10 cellular contexts compared by ENCODE assay signal in genomic region chr2:96146881-96147592, GRCh38. TPM values are rescaled to one million over a fixed set of nuclear protein-coding genes. Genes with fewer than 3 reads are reported as not detected.
DNase-seq lines count a peak whose midpoint lies in the region; ATAC-seq, FAIRE-seq and TF ChIP-seq lines count a peak whose summit lies in the region.
"Had no signal": no experiment of that assay in that cellular context is flagged by ENCODE, and none has a peak within 500 bp of the region (broad histone marks: within the 10 kb centered on the region; RNA-seq: fewer than 3 reads in every experiment).

No MANE protein-coding gene starts in this region.

- H3K27me3 ChIP-seq in keratinocyte (ENCODE audit: control insufficient read depth, extremely low read depth, insufficient read depth, low read length) (no peaks in the 10 kb centered on the region), upper lobe of right lung (peaks cover 4% of the 10 kb centered on the region)

- H3K4me3 Mint-ChIP-seq in activated naive CD4-positive, alpha-beta T cell treated with anti-CD3 and anti-CD28 coated beads, Interleukin-2, amount 10 ng/mL, durations not matched to agents 7 days and 5 days, result peak overlapping the region; percentile 67
- H3K4me3 Mint-ChIP-seq in T-helper 17 cell, result peak overlapping the region; percentile 91

- CTCF ChIA-PET in activated naive CD4-positive, alpha-beta T cell treated with anti-CD3 and anti-CD28 coated beads, Interleukin-2, amount 10 ng/mL, durations not matched to agents 7 days and 5 days (lab: Charles Lee), result interaction anchor here (1.0 to 18.7 kb wide), 6 partner anchors 8 to 154 kb away, joined by 3 to 507 read pairs (median 8); partner anchors contain the start of gene ASTL

- no peak for ATAC-seq in T-helper 17 cell
- ATAC-seq in upper lobe of right lung, result no peak

- H3K27me3 Mint-ChIP-seq in activated naive CD4-positive, alpha-beta T cell treated with anti-CD3 and anti-CD28 coated beads, Interleukin-2, amount 10 ng/mL, durations not matched to agents 7 days and 5 days, result no peaks in the 10 kb centered on the region
- no peaks in the 10 kb centered on the region for H3K27me3 Mint-ChIP-seq in T-helper 17 cell

- H3K27ac ChIP-seq in keratinocyte (ENCODE audit: control insufficient read depth, insufficient read depth, low read length), result peak overlapping the region; percentile 43
- peak overlapping the region; percentile 63 for H3K27ac ChIP-seq in upper lobe of right lung

- peak overlapping the region; percentile 70 for H2AFZ ChIP-seq in keratinocyte (ENCODE audit: control insufficient read depth, low read length)

- no peaks in the 10 kb centered on the region for H3K9me1 ChIP-seq in keratinocyte (ENCODE audit: control insufficient read depth, extremely low read depth, insufficient read depth, low read length)

- intact Hi-C loops in upper lobe of right lung (cut with DNase I), result no loop called here

- H3K9me3 ChIP-seq in T-helper 17 cell (ENCODE audit: control insufficient read depth, low read length, poor library complexity, severe bottlenecking), result peaks cover 4% of the 10 kb centered on the region
- no peaks in the 10 kb centered on the region for H3K9me3 ChIP-seq in keratinocyte (ENCODE audit: control insufficient read depth, low read depth, low read length)
- H3K9me3 ChIP-seq in upper lobe of right lung, result no peaks in the 10 kb centered on the region

- no peaks in the 10 kb centered on the region for H3K79me2 ChIP-seq in keratinocyte (ENCODE audit: control insufficient read depth, insufficient read depth, low read length)

- no peaks in the 10 kb centered on the region for H3K9me3 Mint-ChIP-seq in activated naive CD4-positive, alpha-beta T cell treated with anti-CD3 and anti-CD28 coated beads, Interleukin-2, amount 10 ng/mL, durations not matched to agents 7 days and 5 days

- H3K4me3 ChIP-seq in keratinocyte (ENCODE audit: control insufficient read depth in 2 of 3, extremely low read depth in 1 of 3, insufficient read depth in 2 of 3, low read depth in 1 of 3, low read length in 3 of 3) (no peak overlapping the region), upper lobe of right lung (no peak overlapping the region)

- dilution Hi-C loops in keratinocyte (cut with MboI; ENCODE audit: extremely low pct_ligation_motif_present, low sequenced_read_pairs), result no loop called here

- TF ChIP-seq CTCF in keratinocyte (optimal IDR thresholded peaks at IDR 0.05 in 1 of 3, IDR thresholded peaks at IDR 0.05 in 1 of 3, conservative IDR thresholded peaks at IDR 0.05 in 1 of 3; ENCODE audit: extremely low read depth in 1 of 3, insufficient read depth in 2 of 3, low read length in 3 of 3), result no peak
- TF ChIP-seq CTCF in upper lobe of right lung (IDR thresholded peaks at IDR 0.05), result no peak

- no peak for DNase-seq in activated naive CD4-positive, alpha-beta T cell treated with anti-CD3 and anti-CD28 coated beads, Interleukin-2, amount 10 ng/mL, durations not matched to agents 7 days and 5 days
- no peak for DNase-seq in activated naive CD4-positive, alpha-beta T cell treated with Interleukin-2 at 50 U/mL for 16 hours
- DNase-seq in T-helper 17 cell (peak in 2 of 3 donors; percentile 40 to 43), keratinocyte (ENCODE audit: low read depth, low spot score) (no peak), upper lobe of right lung (peak; percentile 56), NCI-H1417 treated with DMSO at 0.1 percent for 48 hours (lab: John Stamatoyannopoulos, UW) (no peak), NCI-H774 (lab: John Stamatoyannopoulos, UW) (no peak), DMS153 treated with DMSO at 0.1 percent for 48 hours (lab: John Stamatoyannopoulos, UW; ENCODE audit: unreplicated experiment) (no peak)

- H3K9ac ChIP-seq in keratinocyte (ENCODE audit: control insufficient read depth, extremely low read depth, insufficient read depth, low read length), result peak overlapping the region; percentile 37

- peaks cover 11% of the 10 kb centered on the region for H3K36me3 Mint-ChIP-seq in activated naive CD4-positive, alpha-beta T cell treated with anti-CD3 and anti-CD28 coated beads, Interleukin-2, amount 10 ng/mL, durations not matched to agents 7 days and 5 days
- no peaks in the 10 kb centered on the region for H3K36me3 Mint-ChIP-seq in T-helper 17 cell (ENCODE audit: low read depth)

- peaks cover 82% of the 10 kb centered on the region for H3K4me1 Mint-ChIP-seq in activated naive CD4-positive, alpha-beta T cell treated with anti-CD3 and anti-CD28 coated beads, Interleukin-2, amount 10 ng/mL, durations not matched to agents 7 days and 5 days
- H3K4me1 Mint-ChIP-seq in T-helper 17 cell, result peaks cover 52% of the 10 kb centered on the region

- H3K4me2 ChIP-seq in keratinocyte (ENCODE audit: control insufficient read depth, extremely low read depth, insufficient read depth, low read depth, low read length), result peak overlapping the region; percentile 47

- no peaks in the 10 kb centered on the region for H3K36me3 ChIP-seq in keratinocyte (ENCODE audit: control insufficient read depth in 2 of 2, extremely low read depth in 1 of 2, insufficient read depth in 2 of 2, low read length in 2 of 2)
- no peaks in the 10 kb centered on the region for H3K36me3 ChIP-seq in upper lobe of right lung

- peak overlapping the region; percentile 98 for H3K27ac Mint-ChIP-seq in activated naive CD4-positive, alpha-beta T cell treated with anti-CD3 and anti-CD28 coated beads, Interleukin-2, amount 10 ng/mL, durations not matched to agents 7 days and 5 days
- H3K27ac Mint-ChIP-seq in T-helper 17 cell, result peak overlapping the region; percentile 100

- no peaks in the 10 kb centered on the region for H4K20me1 ChIP-seq in keratinocyte (ENCODE audit: control insufficient read depth, extremely low read depth, insufficient read depth, low read length)

- H3K4me1 ChIP-seq in keratinocyte (ENCODE audit: control insufficient read depth, extremely low read depth, insufficient read depth, low read length) (peaks cover 37% of the 10 kb centered on the region), upper lobe of right lung (peaks cover 27% of the 10 kb centered on the region)

- no peak for FAIRE-seq in keratinocyte (lab: Jason Lieb, UNC)
- FAIRE-seq: islet of Langerhans had no signal

RNA-seq across cellular contexts. Expression of gene DUSP2, which starts 1.8 kb away (rescaled TPM):
- total RNA-seq in T-helper 17 cell (100 to 1,000 TPM; 240 to 319 TPM), upper lobe of right lung (4.4 TPM)
- polyA plus RNA-seq in keratinocyte, result 0.79 to 2.1 TPM (median 1.2 TPM) in 3 replicates
- 0.77 TPM for polyA plus RNA-seq in keratinocyte (2011; ENCODE audit: low read depth)
- 0.80 and 1.7 TPM in 2 replicates for polyA plus RNA-seq in keratinocyte (2011; cell fraction: cytosol; rRNA removed)
- polyA plus RNA-seq in keratinocyte (2011; cell fraction: nucleus; rRNA removed), result 1.2 and 2.3 TPM in 2 replicates
- polyA plus RNA-seq in keratinocyte (2012; ENCODE audit: low replicate concordance), result 1.1 and 4.7 TPM in 2 replicates
- 0.82 to 1.9 TPM (median 0.92 TPM) in 3 replicates for polyA minus RNA-seq in keratinocyte
- 3.8 TPM for polyA minus RNA-seq in keratinocyte (2011; cell fraction: cytosol; rRNA and poly(A)+ RNA removed)
- 1.4 and 2.8 TPM in 2 replicates for polyA minus RNA-seq in keratinocyte (2011; cell fraction: nucleus; rRNA and poly(A)+ RNA removed)

RNA-seq across cellular contexts. Expression of gene ASTL, which starts 8.7 kb away (rescaled TPM):
- 1 to 10 TPM; 4.2 to 7.9 TPM for total RNA-seq in T-helper 17 cell
- polyA plus RNA-seq in keratinocyte, result not detected in 3 replicates
- polyA plus RNA-seq in keratinocyte (2011; ENCODE audit: low read depth), result not detected
- polyA plus RNA-seq in keratinocyte (2011; cell fraction: cytosol; rRNA removed), result not detected in 2 replicates
- not detected in 2 replicates for polyA plus RNA-seq in keratinocyte (2011; cell fraction: nucleus; rRNA removed)
- 0.13 TPM in 1 of 2 replicates, not detected in the other for polyA plus RNA-seq in keratinocyte (2012; ENCODE audit: low replicate concordance)
- not detected in 3 replicates for polyA minus RNA-seq in keratinocyte
- not detected for polyA minus RNA-seq in keratinocyte (2011; cell fraction: cytosol; rRNA and poly(A)+ RNA removed)
- polyA minus RNA-seq in keratinocyte (2011; cell fraction: nucleus; rRNA and poly(A)+ RNA removed), result not detected in 2 replicates
- not detected for total RNA-seq in upper lobe of right lung
- total RNA-seq: NCI-H460 had no signal

RNA-seq across cellular contexts. Expression of gene ADRA2B, which starts 30.7 kb away (rescaled TPM):
- total RNA-seq in T-helper 17 cell (1 to 10 TPM in 1 of 2 donors, under 1 TPM in 1; 0.85 to 2.8 TPM), upper lobe of right lung (0.14 TPM)
- polyA plus RNA-seq in keratinocyte, result 0.02 TPM in 1 of 3 replicates, not detected in the others
- polyA plus RNA-seq in keratinocyte (2011; ENCODE audit: low read depth), result not detected
- polyA plus RNA-seq in keratinocyte (2011; cell fraction: cytosol; rRNA removed), result not detected in 2 replicates
- 0.07 TPM in 1 of 2 replicates, not detected in the other for polyA plus RNA-seq in keratinocyte (2011; cell fraction: nucleus; rRNA removed)
- 0.08 TPM in 1 of 2 replicates, not detected in the other for polyA plus RNA-seq in keratinocyte (2012; ENCODE audit: low replicate concordance)
- not detected in 3 replicates for polyA minus RNA-seq in keratinocyte
- polyA minus RNA-seq in keratinocyte (2011; cell fraction: cytosol; rRNA and poly(A)+ RNA removed), result not detected
- polyA minus RNA-seq in keratinocyte (2011; cell fraction: nucleus; rRNA and poly(A)+ RNA removed), result not detected in 2 replicates
- total RNA-seq: NCI-H460 had no signal

Comparison
In these comparisons a context has a peak if more than half of its experiments do, and no peak if none do; other contexts are left out.
1. DNase-seq: peak in T-helper 17 cell (2 of 3) and upper lobe of right lung (single experiment); none in activated naive CD4-positive, alpha-beta T cell treated with anti-CD3 and anti-CD28 coated beads, Interleukin-2, amount 10 ng/mL, durations not matched to agents 7 days and 5 days (single experiment), activated naive CD4-positive, alpha-beta T cell treated with Interleukin-2 at 50 U/mL for 16 hours (single experiment), keratinocyte (single experiment), NCI-H1417 treated with DMSO at 0.1 percent for 48 hours (single experiment), NCI-H774 (single experiment) and DMS153 treated with DMSO at 0.1 percent for 48 hours (single experiment).
2. RNA of gene DUSP2, which starts 1.8 kb away (total RNA-seq): 240 to 319 TPM in T-helper 17 cell; 4.4 TPM in upper lobe of right lung (single experiment); every median in the first group is over 10 times any median in the second.